Comparison of ENCODE assay signal across 8 cellular contexts in genomic region chr7:43869898-43870240, GRCh38. TPM values are rescaled to one million over a fixed set of nuclear protein-coding genes. Genes with fewer than 3 reads are reported as not detected.
A peak's percentile ranks its signal among the peaks of the same experiment; 100 is the strongest.
DNase-seq lines count a peak whose midpoint lies in the region; ATAC-seq and TF ChIP-seq lines count a peak whose summit lies in the region.

No MANE protein-coding gene starts in this region.

- peaks cover 22% of the 10 kb centered on the region for H3K4me1 Mint-ChIP-seq in activated naive CD8-positive, alpha-beta T cell (ENCODE audit: low read depth)

- whole genome bisulfite sequencing in sigmoid colon, 2 donors = 42 to 55% methylated on average over 12 of the region's 12 CpGs

- H3K27ac Mint-ChIP-seq in activated naive CD8-positive, alpha-beta T cell = peak overlapping the region; percentile 94

- POLR2A ChIA-PET in AG04450 (lab: Yijun Ruan, JAX) = interaction anchor here (0.6 to 1.9 kb wide), 7 partner anchors 11 to 287 kb away, joined by 3 to 7 read pairs (median 5); partner anchors contain the start of genes STK17A and UBE2D4

- H3K27me3 ChIP-seq in AG04450 (ENCODE audit: control insufficient read depth, insufficient read depth, low read length) (no peaks in the 10 kb centered on the region), left ventricle myocardium inferior (ENCODE audit: low read depth) (no peaks in the 10 kb centered on the region), sigmoid colon (no peaks in the 10 kb centered on the region)

- intact Hi-C loops in left ventricle myocardium inferior (cut with micrococcal nuclease) = no loop called here
- intact Hi-C loops in sigmoid colon (cut with DNase I) = loop anchor here (1.0 to 5.0 kb wide), 2 partner anchors 37 to 56 kb away; partner anchors contain the start of genes UBE2D4 and URGCP

- TF ChIP-seq EP300 in sigmoid colon (IDR thresholded peaks at IDR 0.05) = peak in 1 of 4 donors; percentile 22

- CTCF ChIA-PET in AG04450 (lab: Charles Lee) = interaction anchor here (0.9 kb wide), 1 partner anchor 48 kb away, joined by 4 read pairs; no protein-coding TSS in a partner anchor

- TF ChIP-seq POLR2A in sigmoid colon (IDR thresholded peaks at IDR 0.05) = no peak

- peaks cover 11% of the 10 kb centered on the region for H3K36me3 Mint-ChIP-seq in activated naive CD8-positive, alpha-beta T cell

- peak overlapping the region; percentile 95 for H3K4me3 Mint-ChIP-seq in activated naive CD8-positive, alpha-beta T cell

- H3K36me3 ChIP-seq in left ventricle myocardium inferior (peaks cover 28% of the 10 kb centered on the region), sigmoid colon (peaks cover 0 to 22% (median 10%) of the 10 kb centered on the region in 4 donors)

- H3K9me3 ChIP-seq in AG04450 (ENCODE audit: control insufficient read depth, insufficient read depth, low read length) = no peaks in the 10 kb centered on the region
- no peaks in the 10 kb centered on the region for H3K9me3 ChIP-seq in left ventricle myocardium inferior (replicated peaks)
- H3K9me3 ChIP-seq in sigmoid colon = no peaks in the 10 kb centered on the region

- H3K9me3 Mint-ChIP-seq in activated naive CD8-positive, alpha-beta T cell (ENCODE audit: low read depth) = no peaks in the 10 kb centered on the region

- H3K4me1 ChIP-seq in left ventricle myocardium inferior = peaks cover 47% of the 10 kb centered on the region
- peaks cover 0 to 33% (median 24%) of the 10 kb centered on the region in 4 donors for H3K4me1 ChIP-seq in sigmoid colon

- H3K27me3 Mint-ChIP-seq in activated naive CD8-positive, alpha-beta T cell = no peaks in the 10 kb centered on the region

- H3K27ac ChIP-seq in AG04450 (ENCODE audit: low read depth, low read length) (peak overlapping the region; percentile 100), left ventricle myocardium inferior (replicated peaks) (peak overlapping the region; percentile 86), sigmoid colon (peak overlapping the region; percentile 87 to 94 (median 92))

- DNase-seq in AG04450 (ENCODE audit: low read depth, low spot score) (peak; percentile 86), left ventricle myocardium inferior (no peak), sigmoid colon (peak; percentile 85), NAMALWA (ENCODE audit: low spot score) (no peak), OCI-M2 (lab: John Stamatoyannopoulos, UW; ENCODE audit: unreplicated experiment) (no peak)
- DNase-seq in Jurkat, Clone E6-1 (ENCODE audit: low read depth, low spot score) = no peak

- TF ChIP-seq CTCF in AG04450 (IDR thresholded peaks at IDR 0.05; ENCODE audit: low read depth, low read length) = no peak
- TF ChIP-seq CTCF in left ventricle myocardium inferior (IDR thresholded peaks at IDR 0.05; ENCODE audit: borderline replicate concordance) = no peak
- no peak for TF ChIP-seq CTCF in sigmoid colon (IDR thresholded peaks at IDR 0.05)

- ATAC-seq in GM19043 (IDR thresholded peaks at IDR 0.05; ENCODE audit: low read depth, unreplicated experiment) = peak; percentile 7

- H3K4me3 ChIP-seq in AG04450 (ENCODE audit: low read depth, low read length) = peak overlapping the region; percentile 89
- peak overlapping the region; percentile 78 for H3K4me3 ChIP-seq in Jurkat, Clone E6-1 (ENCODE audit: low read length)
- H3K4me3 ChIP-seq in left ventricle myocardium inferior = peak overlapping the region; percentile 79
- H3K4me3 ChIP-seq in sigmoid colon = peak overlapping the region; percentile 83 to 99 (median 90)

RNA-seq across cellular contexts. Expression of gene MRPS24, which starts 0.6 kb away (rescaled TPM):
- polyA plus RNA-seq in AG04450 (2011; rRNA removed) = 134 and 184 TPM in 2 replicates
- 70.9 and 92.3 TPM in 2 replicates for polyA minus RNA-seq in AG04450 (2011; rRNA and poly(A)+ RNA removed)
- 194 TPM for polyA plus RNA-seq in Jurkat, Clone E6-1 (2012; ENCODE audit: insufficient read depth, insufficient read length)
- 167 TPM for total RNA-seq in left ventricle myocardium inferior
- total RNA-seq in sigmoid colon = 100 to 1,000 TPM; 105 to 148 (median 125) TPM
- polyA plus RNA-seq in sigmoid colon = 100 to 1,000 TPM; 145 to 177 (median 170) TPM

RNA-seq across cellular contexts. Expression of gene URGCP, which starts 36.5 kb away (rescaled TPM):
- polyA plus RNA-seq in AG04450 (2011; rRNA removed) (23.1 and 25.5 TPM in 2 replicates), sigmoid colon (10 to 100 TPM; 18.0 to 28.8 (median 21.5) TPM)
- polyA minus RNA-seq in AG04450 (2011; rRNA and poly(A)+ RNA removed) = 22.7 and 33.9 TPM in 2 replicates
- polyA plus RNA-seq in Jurkat, Clone E6-1 (2012; ENCODE audit: insufficient read depth, insufficient read length) = 21.5 TPM
- total RNA-seq in left ventricle myocardium inferior (39.6 TPM), sigmoid colon (10 to 100 TPM; 18.4 to 32.7 (median 24.0) TPM)

RNA-seq across cellular contexts. Expression of gene UBE2D4, which starts 56.4 kb away (rescaled TPM):
- 18.6 and 18.8 TPM in 2 replicates for polyA plus RNA-seq in AG04450 (2011; rRNA removed)
- 23.1 and 26.8 TPM in 2 replicates for polyA minus RNA-seq in AG04450 (2011; rRNA and poly(A)+ RNA removed)
- 21.1 TPM for polyA plus RNA-seq in Jurkat, Clone E6-1 (2012; ENCODE audit: insufficient read depth, insufficient read length)
- total RNA-seq in left ventricle myocardium inferior = 44.9 TPM
- total RNA-seq in sigmoid colon = 10 to 100 TPM; 24.0 to 37.1 (median 28.5) TPM
- 10 to 100 TPM in 2 of 3 donors, 1 to 10 TPM in 1; 7.5 to 14.1 (median 13.8) TPM for polyA plus RNA-seq in sigmoid colon

Comparison
In these comparisons a context has a peak if more than half of its experiments do, and no peak if none do; other contexts are left out.
1. DNase-seq: peak in AG04450 (single experiment) and sigmoid colon (single experiment); none in Jurkat, Clone E6-1 (single experiment), left ventricle myocardium inferior (single experiment), NAMALWA (single experiment) and OCI-M2 (single experiment).
2. Peak in every context shown above with its lines, with median percentiles within 50 percentile points of each other: H3K27ac ChIP-seq and H3K4me3 ChIP-seq.